27 cellular contexts compared by ENCODE assay signal in the genomic region with DNA sequence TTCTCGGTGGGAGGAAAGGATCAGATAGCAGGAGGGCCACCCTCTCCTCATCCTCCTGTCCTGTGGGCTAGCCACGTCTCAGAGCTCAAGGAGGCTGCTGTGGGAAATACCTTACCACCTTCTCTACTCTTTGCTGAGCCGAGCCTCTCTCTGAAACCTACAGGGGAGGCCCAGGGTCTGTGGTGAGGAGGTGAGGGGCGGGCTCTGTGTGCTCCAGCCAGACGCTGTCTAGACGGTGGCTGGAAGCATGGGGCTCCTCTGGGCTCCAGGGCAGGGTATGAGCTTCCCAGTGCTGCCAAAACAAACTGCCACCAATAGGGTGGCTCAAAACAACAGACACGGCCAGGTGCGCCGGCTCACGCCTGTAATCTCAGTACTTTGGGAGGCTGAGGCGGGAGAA. TPM values are rescaled to one million over a fixed set of nuclear protein-coding genes. Genes with fewer than 3 reads are reported as not detected.
"Had no signal": no experiment of that assay in that cellular context is flagged by ENCODE, and none has a peak within 500 bp of the region (broad histone marks: within the 10 kb centered on the region; RNA-seq: fewer than 3 reads in every experiment).

No MANE protein-coding gene starts in this region.

- H3K4me3 Mint-ChIP-seq: activated CD4-positive, alpha-beta memory T cell treated with anti-CD3 and anti-CD28 coated beads for 36 hours; activated CD4-positive, alpha-beta T cell treated with anti-CD3 and anti-CD28 coated beads, Interleukin-2, amount 10 ng/mL, durations not matched to agents 7 days and 5 days; activated naive CD4-positive, alpha-beta T cell treated with anti-CD3 and anti-CD28 coated beads for 36 hours; activated naive CD8-positive, alpha-beta T cell treated with anti-CD3 and anti-CD28 coated beads for 36 hours; T-helper 1 cell treated with Interleukin-12 subunit alpha and Interleukin-12 subunit beta and Interleukin-4 antibody, amounts not matched to agents 30 μg/mL and 1 μg/mL, for 36 hours; WTC11 had no signal

- H3K4me3 ChIP-seq: ascending aorta, body of pancreas, K562, SJSA1 had no signal

- H3K27ac Mint-ChIP-seq: activated CD4-positive, alpha-beta memory T cell treated with anti-CD3 and anti-CD28 coated beads for 36 hours; activated naive CD4-positive, alpha-beta T cell treated with anti-CD3 and anti-CD28 coated beads for 36 hours; activated naive CD8-positive, alpha-beta T cell treated with anti-CD3 and anti-CD28 coated beads for 36 hours; WTC11 had no signal

- H3K27me3 ChIP-seq: ascending aorta, body of pancreas had no signal

- H3K36me3 ChIP-seq: ascending aorta, SJSA1 had no signal

- H3K36me3 Mint-ChIP-seq: WTC11 had no signal

- DNase-seq: activated CD4-positive, alpha-beta memory T cell treated with anti-CD3 and anti-CD28 coated beads for 36 hours; activated CD4-positive, alpha-beta T cell treated with anti-CD3 and anti-CD28 coated beads, Interleukin-2, amount 10 ng/mL, durations not matched to agents 7 days and 5 days; activated CD8-positive, alpha-beta memory T cell treated with anti-CD3 and anti-CD28 coated beads, Interleukin-2, amount 50 U/mL, for 4 hours; activated effector memory CD4-positive, alpha-beta T cell treated with anti-CD3 and anti-CD28 coated beads, Interleukin-2, amount 50 U/mL, for 16 hours; activated naive CD4-positive, alpha-beta T cell treated with anti-CD3 and anti-CD28 coated beads for 36 hours; activated naive CD8-positive, alpha-beta T cell treated with anti-CD3 and anti-CD28 coated beads for 36 hours; body of pancreas; central memory CD4-positive, alpha-beta T cell; Karpas-422; MM.1S; NCI-H1105; NCI-H1436; NCI-H1694 treated with DMSO at 0.1 percent for 48 hours; NCI-H2029 treated with DMSO at 0.1 percent for 48 hours; NCI-H510A treated with DMSO at 0.1 percent for 48 hours; NCI-H69; PC-3; SHP77; T-helper 9 cell had no signal

- H3K4me1 ChIP-seq: ascending aorta, body of pancreas, SJSA1 had no signal

- H3K9me3 Mint-ChIP-seq: activated CD4-positive, alpha-beta memory T cell treated with anti-CD3 and anti-CD28 coated beads for 36 hours; activated CD4-positive, alpha-beta T cell treated with anti-CD3 and anti-CD28 coated beads, Interleukin-2, amount 10 ng/mL, durations not matched to agents 7 days and 5 days; activated naive CD4-positive, alpha-beta T cell treated with anti-CD3 and anti-CD28 coated beads for 36 hours; activated naive CD8-positive, alpha-beta T cell treated with anti-CD3 and anti-CD28 coated beads for 36 hours; T-helper 1 cell treated with Interleukin-12 subunit alpha and Interleukin-12 subunit beta and Interleukin-4 antibody, amounts not matched to agents 30 μg/mL and 1 μg/mL, for 36 hours; WTC11 had no signal

- ATAC-seq: body of pancreas, K562, PC-3, SK-N-SH treated with all-trans-retinoic acid at 6 μM for 48 hours, WTC11 had no signal

- H3K27me3 Mint-ChIP-seq: activated CD4-positive, alpha-beta memory T cell treated with anti-CD3 and anti-CD28 coated beads for 36 hours; activated CD4-positive, alpha-beta T cell treated with anti-CD3 and anti-CD28 coated beads, Interleukin-2, amount 10 ng/mL, durations not matched to agents 7 days and 5 days; activated naive CD8-positive, alpha-beta T cell treated with anti-CD3 and anti-CD28 coated beads for 36 hours had no signal

- H3K9me3 ChIP-seq: ascending aorta, body of pancreas, SJSA1 had no signal

- H3K27ac ChIP-seq: ascending aorta, body of pancreas, SJSA1 had no signal

RNA-seq across cellular contexts. Expression of a gene that starts 5.5 kb away (rescaled TPM):
- total RNA-seq: ascending aorta, bronchial epithelial cell, chondrocyte, K562, SJSA1 had no signal

RNA-seq across cellular contexts. Expression of a gene that starts 34.7 kb away (rescaled TPM):
- total RNA-seq: bronchial epithelial cell, PC-3, SJSA1 had no signal
